Comparison of ENCODE assay signal across 1 cellular context in genomic region chr1:206687251-206687914, GRCh38.
TF ChIP-seq lines count a peak whose summit lies in the region.

No MANE protein-coding gene starts in this region.

TF ChIP-seq in K562, 482 proteins besides CTCF, POLR2A, EP300 and RAD21 (continued from another document):
- TF ChIP-seq, protein P1, sequence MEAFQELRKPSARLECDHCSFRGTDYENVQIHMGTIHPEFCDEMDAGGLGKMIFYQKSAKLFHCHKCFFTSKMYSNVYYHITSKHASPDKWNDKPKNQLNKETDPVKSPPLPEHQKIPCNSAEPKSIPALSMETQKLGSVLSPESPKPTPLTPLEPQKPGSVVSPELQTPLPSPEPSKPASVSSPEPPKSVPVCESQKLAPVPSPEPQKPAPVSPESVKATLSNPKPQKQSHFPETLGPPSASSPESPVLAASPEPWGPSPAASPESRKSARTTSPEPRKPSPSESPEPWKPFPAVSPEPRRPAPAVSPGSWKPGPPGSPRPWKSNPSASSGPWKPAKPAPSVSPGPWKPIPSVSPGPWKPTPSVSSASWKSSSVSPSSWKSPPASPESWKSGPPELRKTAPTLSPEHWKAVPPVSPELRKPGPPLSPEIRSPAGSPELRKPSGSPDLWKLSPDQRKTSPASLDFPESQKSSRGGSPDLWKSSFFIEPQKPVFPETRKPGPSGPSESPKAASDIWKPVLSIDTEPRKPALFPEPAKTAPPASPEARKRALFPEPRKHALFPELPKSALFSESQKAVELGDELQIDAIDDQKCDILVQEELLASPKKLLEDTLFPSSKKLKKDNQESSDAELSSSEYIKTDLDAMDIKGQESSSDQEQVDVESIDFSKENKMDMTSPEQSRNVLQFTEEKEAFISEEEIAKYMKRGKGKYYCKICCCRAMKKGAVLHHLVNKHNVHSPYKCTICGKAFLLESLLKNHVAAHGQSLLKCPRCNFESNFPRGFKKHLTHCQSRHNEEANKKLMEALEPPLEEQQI (IDR thresholded peaks at IDR 0.05), result no peak
- TF ChIP-seq, protein P2, sequence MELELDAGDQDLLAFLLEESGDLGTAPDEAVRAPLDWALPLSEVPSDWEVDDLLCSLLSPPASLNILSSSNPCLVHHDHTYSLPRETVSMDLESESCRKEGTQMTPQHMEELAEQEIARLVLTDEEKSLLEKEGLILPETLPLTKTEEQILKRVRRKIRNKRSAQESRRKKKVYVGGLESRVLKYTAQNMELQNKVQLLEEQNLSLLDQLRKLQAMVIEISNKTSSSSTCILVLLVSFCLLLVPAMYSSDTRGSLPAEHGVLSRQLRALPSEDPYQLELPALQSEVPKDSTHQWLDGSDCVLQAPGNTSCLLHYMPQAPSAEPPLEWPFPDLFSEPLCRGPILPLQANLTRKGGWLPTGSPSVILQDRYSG (tag; conservative IDR thresholded peaks at IDR 0.05; ENCODE audit: low read depth), result no peak
- TF ChIP-seq RBFOX2 (IDR thresholded peaks at IDR 0.05; ENCODE audit: low read depth, low read length) (peak; percentile 38; the same call in 1 of the 2 replicates), PKNOX1 (IDR thresholded peaks at IDR 0.05) (no peak), FOS (IDR thresholded peaks at IDR 0.05; ENCODE audit: extremely low read depth, insufficient read length) (no peak)
- TF ChIP-seq, protein P3, sequence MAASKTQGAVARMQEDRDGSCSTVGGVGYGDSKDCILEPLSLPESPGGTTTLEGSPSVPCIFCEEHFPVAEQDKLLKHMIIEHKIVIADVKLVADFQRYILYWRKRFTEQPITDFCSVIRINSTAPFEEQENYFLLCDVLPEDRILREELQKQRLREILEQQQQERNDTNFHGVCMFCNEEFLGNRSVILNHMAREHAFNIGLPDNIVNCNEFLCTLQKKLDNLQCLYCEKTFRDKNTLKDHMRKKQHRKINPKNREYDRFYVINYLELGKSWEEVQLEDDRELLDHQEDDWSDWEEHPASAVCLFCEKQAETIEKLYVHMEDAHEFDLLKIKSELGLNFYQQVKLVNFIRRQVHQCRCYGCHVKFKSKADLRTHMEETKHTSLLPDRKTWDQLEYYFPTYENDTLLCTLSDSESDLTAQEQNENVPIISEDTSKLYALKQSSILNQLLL (CRISPR knock-in tag; IDR thresholded peaks at IDR 0.05; ENCODE audit: borderline replicate concordance), result no peak
- TF ChIP-seq, protein P4, sequence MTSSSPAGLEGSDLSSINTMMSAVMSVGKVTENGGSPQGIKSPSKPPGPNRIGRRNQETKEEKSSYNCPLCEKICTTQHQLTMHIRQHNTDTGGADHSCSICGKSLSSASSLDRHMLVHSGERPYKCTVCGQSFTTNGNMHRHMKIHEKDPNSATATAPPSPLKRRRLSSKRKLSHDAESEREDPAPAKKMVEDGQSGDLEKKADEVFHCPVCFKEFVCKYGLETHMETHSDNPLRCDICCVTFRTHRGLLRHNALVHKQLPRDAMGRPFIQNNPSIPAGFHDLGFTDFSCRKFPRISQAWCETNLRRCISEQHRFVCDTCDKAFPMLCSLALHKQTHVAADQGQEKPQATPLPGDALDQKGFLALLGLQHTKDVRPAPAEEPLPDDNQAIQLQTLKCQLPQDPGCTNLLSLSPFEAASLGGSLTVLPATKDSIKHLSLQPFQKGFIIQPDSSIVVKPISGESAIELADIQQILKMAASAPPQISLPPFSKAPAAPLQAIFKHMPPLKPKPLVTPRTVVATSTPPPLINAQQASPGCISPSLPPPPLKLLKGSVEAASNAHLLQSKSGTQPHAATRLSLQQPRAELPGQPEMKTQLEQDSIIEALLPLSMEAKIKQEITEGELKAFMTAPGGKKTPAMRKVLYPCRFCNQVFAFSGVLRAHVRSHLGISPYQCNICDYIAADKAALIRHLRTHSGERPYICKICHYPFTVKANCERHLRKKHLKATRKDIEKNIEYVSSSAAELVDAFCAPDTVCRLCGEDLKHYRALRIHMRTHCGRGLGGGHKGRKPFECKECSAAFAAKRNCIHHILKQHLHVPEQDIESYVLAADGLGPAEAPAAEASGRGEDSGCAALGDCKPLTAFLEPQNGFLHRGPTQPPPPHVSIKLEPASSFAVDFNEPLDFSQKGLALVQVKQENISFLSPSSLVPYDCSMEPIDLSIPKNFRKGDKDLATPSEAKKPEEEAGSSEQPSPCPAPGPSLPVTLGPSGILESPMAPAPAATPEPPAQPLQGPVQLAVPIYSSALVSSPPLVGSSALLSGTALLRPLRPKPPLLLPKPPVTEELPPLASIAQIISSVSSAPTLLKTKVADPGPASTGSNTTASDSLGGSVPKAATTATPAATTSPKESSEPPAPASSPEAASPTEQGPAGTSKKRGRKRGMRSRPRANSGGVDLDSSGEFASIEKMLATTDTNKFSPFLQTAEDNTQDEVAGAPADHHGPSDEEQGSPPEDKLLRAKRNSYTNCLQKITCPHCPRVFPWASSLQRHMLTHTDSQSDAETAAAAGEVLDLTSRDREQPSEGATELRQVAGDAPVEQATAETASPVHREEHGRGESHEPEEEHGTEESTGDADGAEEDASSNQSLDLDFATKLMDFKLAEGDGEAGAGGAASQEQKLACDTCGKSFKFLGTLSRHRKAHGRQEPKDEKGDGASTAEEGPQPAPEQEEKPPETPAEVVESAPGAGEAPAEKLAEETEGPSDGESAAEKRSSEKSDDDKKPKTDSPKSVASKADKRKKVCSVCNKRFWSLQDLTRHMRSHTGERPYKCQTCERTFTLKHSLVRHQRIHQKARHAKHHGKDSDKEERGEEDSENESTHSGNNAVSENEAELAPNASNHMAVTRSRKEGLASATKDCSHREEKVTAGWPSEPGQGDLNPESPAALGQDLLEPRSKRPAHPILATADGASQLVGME (CRISPR knock-in tag; IDR thresholded peaks at IDR 0.05), result no peak
- TF ChIP-seq, protein P5, sequence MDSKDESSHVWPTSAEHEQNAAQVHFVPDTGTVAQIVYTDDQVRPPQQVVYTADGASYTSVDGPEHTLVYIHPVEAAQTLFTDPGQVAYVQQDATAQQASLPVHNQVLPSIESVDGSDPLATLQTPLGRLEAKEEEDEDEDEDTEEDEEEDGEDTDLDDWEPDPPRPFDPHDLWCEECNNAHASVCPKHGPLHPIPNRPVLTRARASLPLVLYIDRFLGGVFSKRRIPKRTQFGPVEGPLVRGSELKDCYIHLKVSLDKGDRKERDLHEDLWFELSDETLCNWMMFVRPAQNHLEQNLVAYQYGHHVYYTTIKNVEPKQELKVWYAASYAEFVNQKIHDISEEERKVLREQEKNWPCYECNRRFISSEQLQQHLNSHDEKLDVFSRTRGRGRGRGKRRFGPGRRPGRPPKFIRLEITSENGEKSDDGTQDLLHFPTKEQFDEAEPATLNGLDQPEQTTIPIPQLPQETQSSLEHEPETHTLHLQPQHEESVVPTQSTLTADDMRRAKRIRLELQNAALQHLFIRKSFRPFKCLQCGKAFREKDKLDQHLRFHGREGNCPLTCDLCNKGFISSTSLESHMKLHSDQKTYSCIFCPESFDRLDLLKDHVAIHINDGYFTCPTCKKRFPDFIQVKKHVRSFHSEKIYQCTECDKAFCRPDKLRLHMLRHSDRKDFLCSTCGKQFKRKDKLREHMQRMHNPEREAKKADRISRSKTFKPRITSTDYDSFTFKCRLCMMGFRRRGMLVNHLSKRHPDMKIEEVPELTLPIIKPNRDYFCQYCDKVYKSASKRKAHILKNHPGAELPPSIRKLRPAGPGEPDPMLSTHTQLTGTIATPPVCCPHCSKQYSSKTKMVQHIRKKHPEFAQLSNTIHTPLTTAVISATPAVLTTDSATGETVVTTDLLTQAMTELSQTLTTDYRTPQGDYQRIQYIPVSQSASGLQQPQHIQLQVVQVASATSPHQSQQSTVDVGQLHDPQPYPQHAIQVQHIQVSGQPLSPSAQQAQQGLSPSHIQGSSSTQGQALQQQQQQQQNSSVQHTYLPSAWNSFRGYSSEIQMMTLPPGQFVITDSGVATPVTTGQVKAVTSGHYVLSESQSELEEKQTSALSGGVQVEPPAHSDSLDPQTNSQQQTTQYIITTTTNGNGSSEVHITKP (IDR thresholded peaks at IDR 0.05; ENCODE audit: partially characterized antibody), result peak; percentile 71
TF ChIP-seq in K562: peak in this region for 2.
